Comparison of ENCODE assay signal across 1 cellular context in genomic region chr12:122974892-122975789, GRCh38.
A peak's percentile ranks its signal among the peaks of the same experiment; 100 is the strongest.
TF ChIP-seq lines count a peak whose summit lies in the region.

OGFOD2 (plus strand) TSS chr12:122975244; CDS start chr12:122975252, 8 bp downstream.

TF ChIP-seq in HepG2, 621 proteins besides CTCF, POLR2A, EP300 and RAD21 (continued from another document and continues in another):
- TF ChIP-seq HNF1A (IDR thresholded peaks at IDR 0.05; ENCODE audit: low read depth) (no peak), HNF1A (CRISPR knock-in tag; IDR thresholded peaks at IDR 0.05; ENCODE audit: borderline replicate concordance) (no peak), ZNF567 (CRISPR knock-in tag; IDR thresholded peaks at IDR 0.05; ENCODE audit: borderline replicate concordance) (0 out of 2 replicates have a peak, but pooled peaks have one; percentile 5), CEBPG (CRISPR knock-in tag; IDR thresholded peaks at IDR 0.05) (no peak), ARID4A (CRISPR knock-in tag; IDR thresholded peaks at IDR 0.05; ENCODE audit: borderline replicate concordance) (peak; percentile 55), GRHL1 (CRISPR knock-in tag; conservative IDR thresholded peaks at IDR 0.05) (no peak), PHF8 (CRISPR knock-in tag; IDR thresholded peaks at IDR 0.05) (peak; percentile 63), TCF12 (IDR thresholded peaks at IDR 0.05) (no peak), TCF12 (CRISPR knock-in tag; IDR thresholded peaks at IDR 0.05) (no peak; the same call in 1 of the 2 replicates), PRMT3 (CRISPR knock-in tag; IDR thresholded peaks at IDR 0.05; ENCODE audit: borderline replicate concordance, low read depth) (no peak), ATF4 (CRISPR knock-in tag; IDR thresholded peaks at IDR 0.05) (peak in 1 of 2 experiments; percentile 36; a peak in 1 of 4 replicates), FOXO1 (CRISPR knock-in tag; IDR thresholded peaks at IDR 0.05) (no peak), TFE3 (CRISPR knock-in tag; IDR thresholded peaks at IDR 0.05) (no peak), ZNF17 (CRISPR knock-in tag; IDR thresholded peaks at IDR 0.05) (no peak), FLYWCH1 (CRISPR knock-in tag; IDR thresholded peaks at IDR 0.05) (no peak), MNT (IDR thresholded peaks at IDR 0.05) (peak; percentile 48; the same call in 1 of the 2 replicates), ATM (IDR thresholded peaks at IDR 0.05; ENCODE audit: borderline replicate concordance) (no peak), CENPX (CRISPR knock-in tag; IDR thresholded peaks at IDR 0.05) (no peak), PHF21A (CRISPR knock-in tag; IDR thresholded peaks at IDR 0.05) (no peak; the same call in 1 of the 2 replicates), PTBP1 (IDR thresholded peaks at IDR 0.05; ENCODE audit: low read depth, low read length, poor library complexity, severe bottlenecking) (peak; percentile 84), ZNF256 (CRISPR knock-in tag; conservative IDR thresholded peaks at IDR 0.05) (no peak), ZIK1 (CRISPR knock-in tag; IDR thresholded peaks at IDR 0.05; ENCODE audit: borderline replicate concordance, low read depth) (no peak), ZNF460 (CRISPR knock-in tag; IDR thresholded peaks at IDR 0.05; ENCODE audit: borderline replicate concordance) (no peak), KDM4B (CRISPR knock-in tag; IDR thresholded peaks at IDR 0.05) (no peak), MXD3 (CRISPR knock-in tag; IDR thresholded peaks at IDR 0.05) (no peak), HOXA9 (CRISPR knock-in tag; IDR thresholded peaks at IDR 0.05; ENCODE audit: borderline replicate concordance) (peak; percentile 80), SCMH1 (CRISPR knock-in tag; IDR thresholded peaks at IDR 0.05; ENCODE audit: borderline replicate concordance) (no peak), GATA4 (IDR thresholded peaks at IDR 0.05; ENCODE audit: borderline replicate concordance, low read depth) (no peak), ZNF775 (CRISPR knock-in tag; IDR thresholded peaks at IDR 0.05; ENCODE audit: borderline replicate concordance) (no peak), ZFP82 (CRISPR knock-in tag; IDR thresholded peaks at IDR 0.05; ENCODE audit: borderline replicate concordance) (no peak), ZNF7 (CRISPR knock-in tag; IDR thresholded peaks at IDR 0.05) (no peak), ZNF124 (CRISPR knock-in tag; IDR thresholded peaks at IDR 0.05) (no peak), TEAD3 (CRISPR knock-in tag; optimal IDR thresholded peaks at IDR 0.05; ENCODE audit: borderline replicate concordance) (no peak), ZNF512B (CRISPR knock-in tag; IDR thresholded peaks at IDR 0.05; ENCODE audit: borderline replicate concordance) (no peak), ZNF282 (IDR thresholded peaks at IDR 0.05; ENCODE audit: partially characterized antibody) (no peak), GATAD1 (CRISPR knock-in tag; IDR thresholded peaks at IDR 0.05) (peak; percentile 76), SRF (IDR thresholded peaks at IDR 0.05; ENCODE audit: low read depth, low read length) (no peak), KDM2A (CRISPR knock-in tag; IDR thresholded peaks at IDR 0.05; ENCODE audit: borderline replicate concordance, low read depth) (peak; percentile 79), RORA (CRISPR knock-in tag; IDR thresholded peaks at IDR 0.05) (no peak), DBP (CRISPR knock-in tag; IDR thresholded peaks at IDR 0.05; ENCODE audit: not compliant biosample characterization) (no peak), SRSF1 (optimal IDR thresholded peaks at IDR 0.05; ENCODE audit: low read depth, low read length) (no peak), ZSCAN29 (CRISPR knock-in tag; conservative IDR thresholded peaks at IDR 0.05) (no peak), KDM5B (CRISPR knock-in tag; IDR thresholded peaks at IDR 0.05; ENCODE audit: borderline replicate concordance) (peak; percentile 55; the same call in 1 of the 2 replicates), ZNF225 (CRISPR knock-in tag; IDR thresholded peaks at IDR 0.05) (peak; percentile 17; the same call in 1 of the 2 replicates), RBFOX2 (IDR thresholded peaks at IDR 0.05; ENCODE audit: low read depth, low read length) (peak; percentile 88), EED (CRISPR knock-in tag; IDR thresholded peaks at IDR 0.05) (0 out of 2 replicates have a peak, but pooled peaks have one; percentile 73), NR2F2 (IDR thresholded peaks at IDR 0.05; ENCODE audit: borderline replicate concordance, low read depth) (no peak; the same call in 1 of the 2 replicates)
